In genomic region chr10:75235375-75236177, GRCh38 we compare ENCODE assay signal across 1 cellular context.
TF ChIP-seq lines count a peak whose summit lies in the region.

TSS of gene COMTD1 (minus strand) at chr10:75235957. CDS start at chr10:75235928, 29 bp downstream.

TF ChIP-seq in H1, 55 proteins besides CTCF, POLR2A, EP300 and RAD21:
- TF ChIP-seq GABPA (IDR thresholded peaks at IDR 0.05; ENCODE audit: borderline replicate concordance, insufficient read depth, low read length) (peak; percentile 21; the same call in 1 of the 2 replicates), PHF8 (conservative IDR thresholded peaks at IDR 0.05; ENCODE audit: low read depth, low read length) (0 out of 2 replicates have a peak, but pooled peaks have one; percentile 24), BRCA1 (IDR thresholded peaks at IDR 0.05; ENCODE audit: low read depth, low read length) (peak; percentile 34; the same call in 1 of the 2 replicates), CBX8 (IDR thresholded peaks at IDR 0.05; ENCODE audit: borderline replicate concordance, low read depth, low read length) (no peak), TAF1 (IDR thresholded peaks at IDR 0.05; ENCODE audit: low read depth, low read length) (peak; percentile 50; the same call in 1 of the 2 replicates), TCF12 (IDR thresholded peaks at IDR 0.05; ENCODE audit: low read depth, low read length) (peak; percentile 62; the same call in 1 of the 2 replicates), SIN3A (conservative IDR thresholded peaks at IDR 0.05 in 1 of 2, IDR thresholded peaks at IDR 0.05 in 1 of 2; ENCODE audit: low read depth in 1 of 2, low read length in 2 of 2) (peak; percentile 63 to 81; a peak in 2 of 4 replicates), SP4 (IDR thresholded peaks at IDR 0.05; ENCODE audit: low read length) (no peak), SRF (IDR thresholded peaks at IDR 0.05; ENCODE audit: low read depth, low read length) (no peak), YY1 (IDR thresholded peaks at IDR 0.05; ENCODE audit: low read depth, low read length) (peak; percentile 72; the same call in 1 of the 2 replicates), ZNF274 (IDR thresholded peaks at IDR 0.05; ENCODE audit: borderline replicate concordance, extremely low read depth, low read length) (no peak), BACH1 (IDR thresholded peaks at IDR 0.05; ENCODE audit: low read length) (peak; percentile 85), ATF3 (IDR thresholded peaks at IDR 0.05; ENCODE audit: insufficient read depth, low read depth, low read length) (peak; percentile 81), CEBPB (IDR thresholded peaks at IDR 0.05; ENCODE audit: low read depth, low read length) (0 out of 2 replicates have a peak, but pooled peaks have one; percentile 6), JUND (IDR thresholded peaks at IDR 0.05; ENCODE audit: low read length) (peak; percentile 57), EGR1 (IDR thresholded peaks at IDR 0.05; ENCODE audit: borderline replicate concordance, low read depth, low read length) (peak; percentile 36; the same call in 1 of the 2 replicates), KDM4A (IDR thresholded peaks at IDR 0.05; ENCODE audit: low read depth, low read length, severe bottlenecking) (peak; percentile 82), SP2 (IDR thresholded peaks at IDR 0.05; ENCODE audit: low read length) (no peak), CHD2 (IDR thresholded peaks at IDR 0.05; ENCODE audit: low read length) (no peak), TAF7 (optimal IDR thresholded peaks at IDR 0.05; ENCODE audit: borderline replicate concordance, low read depth, low read length) (peak; percentile 47), E2F6 (IDR thresholded peaks at IDR 0.05) (peak; percentile 62), ASH2L (IDR thresholded peaks at IDR 0.05; ENCODE audit: low read length) (peak; percentile 10)
- TF ChIP-seq, protein P1, sequence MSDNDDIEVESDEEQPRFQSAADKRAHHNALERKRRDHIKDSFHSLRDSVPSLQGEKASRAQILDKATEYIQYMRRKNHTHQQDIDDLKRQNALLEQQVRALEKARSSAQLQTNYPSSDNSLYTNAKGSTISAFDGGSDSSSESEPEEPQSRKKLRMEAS (IDR thresholded peaks at IDR 0.05) = peak; percentile 66
- TF ChIP-seq, protein P2, sequence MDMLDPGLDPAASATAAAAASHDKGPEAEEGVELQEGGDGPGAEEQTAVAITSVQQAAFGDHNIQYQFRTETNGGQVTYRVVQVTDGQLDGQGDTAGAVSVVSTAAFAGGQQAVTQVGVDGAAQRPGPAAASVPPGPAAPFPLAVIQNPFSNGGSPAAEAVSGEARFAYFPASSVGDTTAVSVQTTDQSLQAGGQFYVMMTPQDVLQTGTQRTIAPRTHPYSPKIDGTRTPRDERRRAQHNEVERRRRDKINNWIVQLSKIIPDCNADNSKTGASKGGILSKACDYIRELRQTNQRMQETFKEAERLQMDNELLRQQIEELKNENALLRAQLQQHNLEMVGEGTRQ (IDR thresholded peaks at IDR 0.05; ENCODE audit: low read length) = peak; percentile 89
- TF ChIP-seq, protein P3, sequence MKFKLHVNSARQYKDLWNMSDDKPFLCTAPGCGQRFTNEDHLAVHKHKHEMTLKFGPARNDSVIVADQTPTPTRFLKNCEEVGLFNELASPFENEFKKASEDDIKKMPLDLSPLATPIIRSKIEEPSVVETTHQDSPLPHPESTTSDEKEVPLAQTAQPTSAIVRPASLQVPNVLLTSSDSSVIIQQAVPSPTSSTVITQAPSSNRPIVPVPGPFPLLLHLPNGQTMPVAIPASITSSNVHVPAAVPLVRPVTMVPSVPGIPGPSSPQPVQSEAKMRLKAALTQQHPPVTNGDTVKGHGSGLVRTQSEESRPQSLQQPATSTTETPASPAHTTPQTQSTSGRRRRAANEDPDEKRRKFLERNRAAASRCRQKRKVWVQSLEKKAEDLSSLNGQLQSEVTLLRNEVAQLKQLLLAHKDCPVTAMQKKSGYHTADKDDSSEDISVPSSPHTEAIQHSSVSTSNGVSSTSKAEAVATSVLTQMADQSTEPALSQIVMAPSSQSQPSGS (IDR thresholded peaks at IDR 0.05; ENCODE audit: low read length) = 0 out of 2 replicates have a peak, but pooled peaks have one; percentile 65
